Comparison of ENCODE assay signal across 22 cellular contexts in genomic region chr11:71341596-71341995, GRCh38.
"Had no signal": no experiment of that assay in that cellular context is flagged by ENCODE, and none has a peak within 500 bp of the region (broad histone marks: within the 10 kb centered on the region; RNA-seq: fewer than 3 reads in every experiment).

No MANE protein-coding gene starts in this region.

- H3K4me1 Mint-ChIP-seq: endodermal cell; naive thymus-derived CD4-positive, alpha-beta T cell had no signal

- H3K27me3 Mint-ChIP-seq: stimulated activated naive CD8-positive, alpha-beta T cell treated with anti-CD3 and anti-CD28 coated beads, Interleukin-15, Interleukin-2, amounts not matched to agents 100 ng/mL and 50 ng/mL, for 24 hours had no signal

- H3K36me3 Mint-ChIP-seq: mesothelial cell of epicardium; naive thymus-derived CD4-positive, alpha-beta T cell; stimulated activated naive B cell treated with anti-CD40 and anti-IgM and Interleukin-4, amounts not matched to agents 10 μg/mL and 1 μg/mL and 100 μg/mL, for 72 hours had no signal

- H3K4me3 Mint-ChIP-seq: dendritic cell treated with granulocyte-macrophage colony-stimulating factor and Interleukin-4, amounts not matched to agents 40 ng/mL and 50 ng/mL, for 4 days; endodermal cell; mesothelial cell of epicardium; naive thymus-derived CD4-positive, alpha-beta T cell; stimulated activated naive B cell treated with anti-CD40 and anti-IgM and Interleukin-4, amounts not matched to agents 10 μg/mL and 1 μg/mL and 100 μg/mL, for 72 hours; stimulated activated naive CD8-positive, alpha-beta T cell treated with anti-CD3 and anti-CD28 coated beads, Interleukin-15, Interleukin-2, amounts not matched to agents 100 ng/mL and 50 ng/mL, for 24 hours had no signal

- H3K27ac Mint-ChIP-seq: dendritic cell treated with granulocyte-macrophage colony-stimulating factor and Interleukin-4, amounts not matched to agents 40 ng/mL and 50 ng/mL, for 4 days; endodermal cell; mesothelial cell of epicardium; naive thymus-derived CD4-positive, alpha-beta T cell; stimulated activated naive B cell treated with anti-CD40 and anti-IgM and Interleukin-4, amounts not matched to agents 10 μg/mL and 1 μg/mL and 100 μg/mL, for 72 hours; stimulated activated naive CD8-positive, alpha-beta T cell treated with anti-CD3 and anti-CD28 coated beads, Interleukin-15, Interleukin-2, amounts not matched to agents 100 ng/mL and 50 ng/mL, for 24 hours had no signal

- DNase-seq: colonic mucosa; effector CD8-positive, alpha-beta T cell; endodermal cell; gastrocnemius medialis; naive thymus-derived CD4-positive, alpha-beta T cell; right cardiac atrium; stimulated activated CD4-positive, alpha-beta T cell treated with anti-CD3 and anti-CD28 coated beads, Interleukin-15, amount 100 ng/mL, for 24 hours; stimulated activated CD4-positive, alpha-beta T cell treated with anti-CD3 and anti-CD28 coated beads, Interleukin-2, amount 100 ng/mL, for 48 hours; stimulated activated naive B cell treated with anti-CD40 and anti-IgM and Interleukin-4, amounts not matched to agents 10 μg/mL and 1 μg/mL and 100 μg/mL, for 72 hours had no signal

- H3K36me3 ChIP-seq: colonic mucosa, gastrocnemius medialis, neutrophil, thoracic aorta, tibial nerve, upper lobe of left lung, vagina had no signal

- H3K9me3 Mint-ChIP-seq: dendritic cell treated with granulocyte-macrophage colony-stimulating factor and Interleukin-4, amounts not matched to agents 40 ng/mL and 50 ng/mL, for 4 days; mesothelial cell of epicardium; stimulated activated naive B cell treated with anti-CD40 and anti-IgM and Interleukin-4, amounts not matched to agents 10 μg/mL and 1 μg/mL and 100 μg/mL, for 72 hours; stimulated activated naive CD8-positive, alpha-beta T cell treated with anti-CD3 and anti-CD28 coated beads, Interleukin-15, Interleukin-2, amounts not matched to agents 100 ng/mL and 50 ng/mL, for 24 hours had no signal

- H3K4me1 ChIP-seq: colonic mucosa, gastrocnemius medialis, psoas muscle had no signal

- H3K9me3 ChIP-seq: colonic mucosa, gastrocnemius medialis, neutrophil, psoas muscle, thoracic aorta, tibial nerve, upper lobe of left lung, vagina had no signal

- ATAC-seq: esophagus mucosa; gastrocnemius medialis; naive thymus-derived CD4-positive, alpha-beta T cell; psoas muscle; right cardiac atrium; stimulated activated naive B cell treated with anti-CD40 and anti-IgM and Interleukin-4, amounts not matched to agents 10 μg/mL and 1 μg/mL and 100 μg/mL, for 72 hours had no signal

- H3K27me3 ChIP-seq: colonic mucosa, tibial nerve, upper lobe of left lung, vagina had no signal

- FAIRE-seq: keratinocyte had no signal

- H3K4me3 ChIP-seq: colonic mucosa, gastrocnemius medialis, psoas muscle, skin epidermis, thoracic aorta, tibial nerve, upper lobe of left lung, vagina had no signal

- H3K27ac ChIP-seq: colonic mucosa, epithelial cell of prostate, gastrocnemius medialis, neutrophil, psoas muscle, skin epidermis, thoracic aorta, tibial nerve, upper lobe of left lung, vagina had no signal
